Comparison of ENCODE assay signal across 6 cellular contexts in genomic region chr3:136334726-136335125, GRCh38.
A peak's percentile ranks its signal among the peaks of the same experiment; 100 is the strongest.
DNase-seq lines count a peak whose midpoint lies in the region; ATAC-seq and TF ChIP-seq lines count a peak whose summit lies in the region.
"Not testable (repeated sequence)": the region's sequence is repeated elsewhere in the genome, so short reads cannot be mapped to it uniquely, and the experiment has no call there.

No MANE protein-coding gene starts in this region.

- H2BK20ac ChIP-seq in IMR-90 (ENCODE audit: low read depth, low read length) = peak overlapping the region; percentile 51; the same call in 1 of the 2 replicates

- H3K27ac Mint-ChIP-seq in CD8-positive, alpha-beta T cell = peak overlapping the region; percentile 29
- peak overlapping the region; percentile 66 for H3K27ac Mint-ChIP-seq in activated T-cell treated with anti-CD3 and anti-CD28 coated beads, Interleukin-2, amount 50 U/mL, for 24 hours
- H3K27ac Mint-ChIP-seq in activated naive CD8-positive, alpha-beta T cell treated with anti-CD3 and anti-CD28 coated beads for 36 hours = peak overlapping the region; percentile 35
- peak overlapping the region; percentile 43 for H3K27ac Mint-ChIP-seq in neural crest cell (ENCODE audit: unreplicated experiment)
- peak overlapping the region; percentile 65 for H3K27ac Mint-ChIP-seq in stimulated activated naive CD8-positive, alpha-beta T cell treated with anti-CD3 and anti-CD28 coated beads, Interleukin-15, Interleukin-2, amounts not matched to agents 100 ng/mL and 50 ng/mL, for 24 hours

- H2BK120ac ChIP-seq in IMR-90 (ENCODE audit: low read depth, low read length) = peak overlapping the region; percentile 19; the same call in 1 of the 2 replicates

- not testable (repeated sequence) for H2BK5ac ChIP-seq in IMR-90 (ENCODE audit: low read depth, low read length, poor library complexity, severe bottlenecking)

- not testable (repeated sequence) for H3K27me3 ChIP-seq in CD8-positive, alpha-beta T cell (ENCODE audit: insufficient read depth, low read length); IMR-90 (ENCODE audit: control insufficient read depth, insufficient read depth, low read length)

- ATAC-seq in CD8-positive, alpha-beta T cell; IMR-90 (ENCODE audit: low read depth): not testable (repeated sequence)

- not testable (repeated sequence) for TF ChIP-seq POLR2A in IMR-90 (IDR thresholded peaks at IDR 0.05; ENCODE audit: low read depth, low read length)

- not testable (repeated sequence) for H3K4me3 Mint-ChIP-seq in CD8-positive, alpha-beta T cell; activated T-cell treated with anti-CD3 and anti-CD28 coated beads, Interleukin-2, amount 50 U/mL, for 24 hours; activated naive CD8-positive, alpha-beta T cell treated with anti-CD3 and anti-CD28 coated beads for 36 hours; neural crest cell; stimulated activated naive CD8-positive, alpha-beta T cell treated with anti-CD3 and anti-CD28 coated beads, Interleukin-15, Interleukin-2, amounts not matched to agents 100 ng/mL and 50 ng/mL, for 24 hours

- peak overlapping the region; percentile 72; the same call in 2 of the 3 replicates for H2BK15ac ChIP-seq in IMR-90 (ENCODE audit: low read depth, low read length)

- not testable (repeated sequence) for H3K56ac ChIP-seq in IMR-90 (ENCODE audit: extremely low read depth, insufficient read depth, low read length)

- not testable (repeated sequence) for TF ChIP-seq RAD21 in IMR-90 (IDR thresholded peaks at IDR 0.05; ENCODE audit: low read length)

- not testable (repeated sequence) for H3K4me3 ChIP-seq in CD8-positive, alpha-beta T cell (ENCODE audit: low read depth, low read length); IMR-90 (ENCODE audit: insufficient read depth, low read depth, low read length)

- not testable (repeated sequence) for H3K27me3 Mint-ChIP-seq in CD8-positive, alpha-beta T cell (ENCODE audit: low read depth); activated T-cell treated with anti-CD3 and anti-CD28 coated beads, Interleukin-2, amount 50 U/mL, for 24 hours; activated naive CD8-positive, alpha-beta T cell treated with anti-CD3 and anti-CD28 coated beads for 36 hours; neural crest cell (ENCODE audit: low read depth); stimulated activated naive CD8-positive, alpha-beta T cell treated with anti-CD3 and anti-CD28 coated beads, Interleukin-15, Interleukin-2, amounts not matched to agents 100 ng/mL and 50 ng/mL, for 24 hours

- H3K4me1 Mint-ChIP-seq in CD8-positive, alpha-beta T cell (ENCODE audit: low read depth); activated naive CD8-positive, alpha-beta T cell treated with anti-CD3 and anti-CD28 coated beads for 36 hours; neural crest cell; stimulated activated naive CD8-positive, alpha-beta T cell treated with anti-CD3 and anti-CD28 coated beads, Interleukin-15, Interleukin-2, amounts not matched to agents 100 ng/mL and 50 ng/mL, for 24 hours (ENCODE audit: low read depth): not testable (repeated sequence)
- peaks cover 13% of the 10 kb centered on the region for H3K4me1 Mint-ChIP-seq in activated T-cell treated with anti-CD3 and anti-CD28 coated beads, Interleukin-2, amount 50 U/mL, for 24 hours (ENCODE audit: low read depth)

- peaks cover 74% of the 10 kb centered on the region for H3K36me3 Mint-ChIP-seq in CD8-positive, alpha-beta T cell
- H3K36me3 Mint-ChIP-seq in activated T-cell treated with anti-CD3 and anti-CD28 coated beads, Interleukin-2, amount 50 U/mL, for 24 hours (ENCODE audit: low read depth) = peaks cover 86% of the 10 kb centered on the region
- peaks cover 44% of the 10 kb centered on the region for H3K36me3 Mint-ChIP-seq in activated naive CD8-positive, alpha-beta T cell treated with anti-CD3 and anti-CD28 coated beads for 36 hours
- peaks cover 40% of the 10 kb centered on the region for H3K36me3 Mint-ChIP-seq in neural crest cell (ENCODE audit: low read depth)
- peaks cover 74% of the 10 kb centered on the region for H3K36me3 Mint-ChIP-seq in stimulated activated naive CD8-positive, alpha-beta T cell treated with anti-CD3 and anti-CD28 coated beads, Interleukin-15, Interleukin-2, amounts not matched to agents 100 ng/mL and 50 ng/mL, for 24 hours (ENCODE audit: low read depth)

- H3K23ac ChIP-seq in IMR-90 (ENCODE audit: low read depth, low read length) = 0 out of 2 replicates have a peak overlapping the region, but pooled peaks have one; percentile 8

- dilution Hi-C loops in IMR-90 (cut with HindIII; ENCODE audit: low sequenced_read_pairs, unreplicated experiment) = not testable (repeated sequence)

- H3K9me3 ChIP-seq in CD8-positive, alpha-beta T cell (ENCODE audit: low read length); IMR-90 (ENCODE audit: control insufficient read depth, insufficient read depth, low read length): not testable (repeated sequence)

- not testable (repeated sequence) for DNase-seq in CD8-positive, alpha-beta T cell; IMR-90; activated T-cell treated with anti-CD3 and anti-CD28 coated beads, Interleukin-2, amount 50 U/mL, for 24 hours; activated naive CD8-positive, alpha-beta T cell treated with anti-CD3 and anti-CD28 coated beads for 36 hours; neural crest cell (ENCODE audit: low read depth, low spot score)

- intact Hi-C loops in CD8-positive, alpha-beta T cell (cut with DNase I, micrococcal nuclease) = loop anchor here in 1 of 2 experiments (5.0 kb wide), 1 partner anchor 257 kb away; no protein-coding TSS in a partner anchor
- intact Hi-C loops in IMR-90 (cut with micrococcal nuclease) = not testable (repeated sequence)

- H3K14ac ChIP-seq in IMR-90 (replicated peaks; ENCODE audit: low read depth, low read length) = 0 out of 2 replicates have a peak overlapping the region, but pooled peaks have one; percentile 29

- not testable (repeated sequence) for H2AFZ ChIP-seq in IMR-90 (replicated peaks; ENCODE audit: low read length, poor library complexity)

- not testable (repeated sequence) for H3K36me3 ChIP-seq in CD8-positive, alpha-beta T cell (ENCODE audit: insufficient read depth, low read length)
- H3K36me3 ChIP-seq in IMR-90 (ENCODE audit: control insufficient read depth, insufficient read depth, low read length) = peaks cover 14% of the 10 kb centered on the region

- CTCF ChIA-PET in CD8-positive, alpha-beta T cell (lab: Charles Lee) = interaction anchor here (1.1 kb wide), 1 partner anchor 171 kb away, joined by 3 read pairs; no protein-coding TSS in a partner anchor
- CTCF ChIA-PET in IMR-90 (lab: Yijun Ruan, JAX) = interaction anchor here (0.6 to 1.0 kb wide), 2 partner anchors 17 to 201 kb away, joined by 3 read pairs; no protein-coding TSS in a partner anchor

- H4K8ac ChIP-seq in IMR-90 (ENCODE audit: low read depth in 2 of 2, low read length in 2 of 2) = not testable (repeated sequence)

- H3K9ac ChIP-seq in IMR-90 (ENCODE audit: low read depth, low read length) = not testable (repeated sequence)

- TF ChIP-seq CTCF in CD8-positive, alpha-beta T cell (IDR thresholded peaks at IDR 0.05); IMR-90 (conservative IDR thresholded peaks at IDR 0.05; ENCODE audit: low read depth, low read length); neural crest cell (conservative IDR thresholded peaks at IDR 0.05): not testable (repeated sequence)

- peak overlapping the region; percentile 48; the same call in 1 of the 2 replicates for H2AK5ac ChIP-seq in IMR-90 (ENCODE audit: low read depth, low read length)

- peaks cover 0 to 26% of the 10 kb centered on the region in 2 experiments; a peak in 2 of 4 replicates for H3K79me1 ChIP-seq in IMR-90 (ENCODE audit: low read depth in 1 of 2, low read length in 2 of 2)

- H4K5ac ChIP-seq in IMR-90 (ENCODE audit: low read depth, low read length) = not testable (repeated sequence)

- H3K9me1 ChIP-seq in IMR-90 (ENCODE audit: insufficient read depth, low read length) = peaks cover 29% of the 10 kb centered on the region

- H3K27ac ChIP-seq in CD8-positive, alpha-beta T cell (ENCODE audit: low read depth, low read length); IMR-90 (ENCODE audit: insufficient read depth, low read length): not testable (repeated sequence)

- in situ Hi-C loops in IMR-90 (cut with MboI; ENCODE audit: low sequenced_read_pairs) = not testable (repeated sequence)

- not testable (repeated sequence) for H3K9me3 Mint-ChIP-seq in CD8-positive, alpha-beta T cell; activated T-cell treated with anti-CD3 and anti-CD28 coated beads, Interleukin-2, amount 50 U/mL, for 24 hours; activated naive CD8-positive, alpha-beta T cell treated with anti-CD3 and anti-CD28 coated beads for 36 hours; neural crest cell; stimulated activated naive CD8-positive, alpha-beta T cell treated with anti-CD3 and anti-CD28 coated beads, Interleukin-15, Interleukin-2, amounts not matched to agents 100 ng/mL and 50 ng/mL, for 24 hours

- WGBS in IMR-90 (ENCODE audit: extremely low coverage in 2 of 2, insufficient read length in 1 of 2), 2 experiments = 100% methylated on average over 1 of the region's 6 CpGs; no CpG with 5 or more reads in 1 of the 2 experiments

- not testable (repeated sequence) for H3K4me1 ChIP-seq in CD8-positive, alpha-beta T cell (ENCODE audit: insufficient read depth, low read length)
- H3K4me1 ChIP-seq in IMR-90 (ENCODE audit: control insufficient read depth, insufficient read depth, low read length) = peaks cover 20% of the 10 kb centered on the region

- H3K18ac ChIP-seq in IMR-90 (ENCODE audit: low read depth, low read length) = not testable (repeated sequence)

- not testable (repeated sequence) for H2AK9ac ChIP-seq in IMR-90 (replicated peaks; ENCODE audit: low read depth, low read length, poor library complexity)

- H3K4me2 ChIP-seq in IMR-90 (ENCODE audit: low read depth, low read length) = not testable (repeated sequence)

- not testable (repeated sequence) for BruUV-seq in IMR-90 (replicated peaks; lab: Mats Ljungman, UMichigan)

- H4K91ac ChIP-seq in IMR-90 (ENCODE audit: insufficient read depth, low read depth, low read length) = 0 out of 2 replicates have a peak overlapping the region, but pooled peaks have one; percentile 45

- H4K20me1 ChIP-seq in IMR-90 (ENCODE audit: insufficient read depth, low read length) = not testable (repeated sequence)

- peak overlapping the region; percentile 64; the same call in 1 of the 2 replicates for H3K4ac ChIP-seq in IMR-90 (ENCODE audit: low read depth, low read length)

- POLR2A ChIA-PET in CD8-positive, alpha-beta T cell (lab: Charles Lee); IMR-90 (lab: Charles Lee; ENCODE audit: unreplicated experiment): not testable (repeated sequence)
